8 cellular contexts compared by ENCODE assay signal in the genomic region with DNA sequence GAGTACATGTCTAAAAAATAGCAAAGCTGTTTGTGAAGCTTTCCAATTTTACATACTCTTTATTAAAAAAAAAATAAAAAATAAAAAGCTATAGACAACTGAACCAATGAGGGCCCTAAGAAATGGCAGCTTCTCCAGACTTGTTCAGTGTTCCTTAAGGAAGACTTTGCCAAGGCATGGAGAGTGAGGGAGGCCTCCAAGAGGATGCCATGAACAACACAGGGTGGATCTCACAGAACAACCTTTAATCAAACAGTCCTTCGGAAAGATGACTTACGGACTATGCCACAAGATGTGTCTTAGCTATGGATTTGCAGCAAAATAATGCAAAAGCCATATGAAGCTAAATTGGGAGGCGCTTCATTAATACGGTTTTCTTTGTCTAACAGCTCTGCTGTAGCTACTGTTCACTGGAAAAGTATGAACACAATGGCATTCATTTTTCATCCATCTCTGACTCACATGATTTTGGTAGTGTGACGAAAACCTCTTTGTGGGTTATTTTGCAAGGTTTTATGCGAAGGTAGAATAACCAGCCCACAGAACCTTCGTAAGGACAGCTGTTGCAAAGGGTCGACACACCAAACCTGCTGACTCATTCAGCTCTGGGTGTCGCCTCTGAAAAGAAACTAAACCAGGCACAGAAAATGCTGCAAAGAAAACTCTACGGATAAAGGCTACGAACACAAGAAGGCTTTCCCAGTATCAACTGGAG. TPM values are rescaled to one million over a fixed set of nuclear protein-coding genes. Genes with fewer than 3 reads are reported as not detected.
DNase-seq lines count a peak whose midpoint lies in the region; ATAC-seq and TF ChIP-seq lines count a peak whose summit lies in the region.

No MANE protein-coding gene starts in this region.

- H3K9me3 ChIP-seq in DND-41 (ENCODE audit: insufficient read depth, low read length, severe bottlenecking), result no peaks in the 10 kb centered on the region
- H3K9me3 ChIP-seq in RWPE2 (ENCODE audit: severe bottlenecking), result no peaks in the 10 kb centered on the region
- H3K9me3 ChIP-seq in thyroid gland, result no peaks in the 10 kb centered on the region

- no peak for TF ChIP-seq CTCF in DND-41 (IDR thresholded peaks at IDR 0.05; ENCODE audit: borderline replicate concordance, extremely low read depth, low read length, poor library complexity, severe bottlenecking)
- TF ChIP-seq CTCF in RWPE2 (IDR thresholded peaks at IDR 0.05; ENCODE audit: poor library complexity, severe bottlenecking), result no peak
- no peak for TF ChIP-seq CTCF in thyroid gland (IDR thresholded peaks at IDR 0.05)

- peak overlapping the region; percentile 2; the same call in 1 of the 2 replicates for H3K4me2 ChIP-seq in DND-41 (ENCODE audit: insufficient read depth, low read length)

- intact Hi-C loops in thyroid gland (cut with DNase I), result no loop called here

- H3K27me3 ChIP-seq in DND-41 (ENCODE audit: insufficient read depth, low read length, poor library complexity) (no peaks in the 10 kb centered on the region), RWPE2 (ENCODE audit: insufficient read depth, poor library complexity, severe bottlenecking) (no peaks in the 10 kb centered on the region), thyroid gland (no peaks in the 10 kb centered on the region)

- H3K27ac ChIP-seq in DND-41 (ENCODE audit: low read length), result no peak overlapping the region
- peak overlapping the region; percentile 88 for H3K27ac ChIP-seq in RWPE2 (ENCODE audit: poor library complexity, severe bottlenecking)
- H3K27ac ChIP-seq in thyroid gland, result no peak overlapping the region

- ATAC-seq in DND-41 (ENCODE audit: insufficient read depth, low read depth) (peak; percentile 91), RWPE2 (ENCODE audit: low read depth) (peak; percentile 89)

- no peak for TF ChIP-seq POLR2A in thyroid gland (IDR thresholded peaks at IDR 0.05)

- H3K4me1 ChIP-seq in DND-41 (ENCODE audit: insufficient read depth, low read length) (peaks cover 10% of the 10 kb centered on the region), RWPE2 (ENCODE audit: insufficient read depth, poor library complexity, severe bottlenecking) (peaks cover 34% of the 10 kb centered on the region), thyroid gland (peaks cover 0 to 3% of the 10 kb centered on the region in 2 donors)

- peak overlapping the region; percentile 62 for H2AFZ ChIP-seq in DND-41 (ENCODE audit: low read depth, low read length)

- DNase-seq in DND-41 (peak; percentile 64), HCEC 1CT (peak; percentile 71), RWPE2 (ENCODE audit: low spot score) (peak; percentile 84), hippocampal formation (lab: John Stamatoyannopoulos, UW) (peak; percentile 46 to 67), thyroid gland (no peak), DMS114 treated with DMSO at 0.1 percent for 48 hours (lab: John Stamatoyannopoulos, UW; ENCODE audit: unreplicated experiment) (no peak), occipital lobe (lab: John Stamatoyannopoulos, UW) (no peak)
- DNase-seq in stimulated activated CD4-positive, alpha-beta T cell treated with anti-CD3 and anti-CD28 coated beads, Interleukin-12 subunit alpha, Interleukin-12 subunit beta, amount 100 ng/mL, for 4 hours, result no peak

- 70 to 81% methylated on average over 11 of the region's 11 CpGs for WGBS in thyroid gland, 2 donors

- no peak overlapping the region for H3K4me3 ChIP-seq in DND-41 (ENCODE audit: low read depth in 1 of 2, low read length in 2 of 2)
- no peak overlapping the region for H3K4me3 ChIP-seq in RWPE2 (ENCODE audit: severe bottlenecking)
- no peak overlapping the region for H3K4me3 ChIP-seq in thyroid gland (replicated peaks in 1 of 3)

- no peak overlapping the region for H3K9ac ChIP-seq in DND-41 (ENCODE audit: low read depth, low read length)

- H3K79me2 ChIP-seq in DND-41 (ENCODE audit: insufficient read depth, low read length), result no peaks in the 10 kb centered on the region

- no peaks in the 10 kb centered on the region for H4K20me1 ChIP-seq in DND-41 (ENCODE audit: insufficient read depth, low read length)

- no peaks in the 10 kb centered on the region for H3K36me3 ChIP-seq in DND-41 (ENCODE audit: insufficient read depth, low read length)
- H3K36me3 ChIP-seq in RWPE2 (ENCODE audit: low read depth), result peaks cover 94% of the 10 kb centered on the region
- H3K36me3 ChIP-seq in thyroid gland, result no peaks in the 10 kb centered on the region

RNA-seq across cellular contexts. Expression of gene EFNB2, which starts 27.7 kb away (rescaled TPM):
- 10 to 100 TPM; 10.8 to 22.5 (median 17.0) TPM for total RNA-seq in thyroid gland
- total RNA-seq in occipital lobe, result 82.8 TPM

Comparison
In these comparisons a context has a peak if more than half of its experiments do, and no peak if none do; other contexts are left out.
1. DNase-seq: peak in DND-41 (single experiment), HCEC 1CT (single experiment), RWPE2 (single experiment) and hippocampal formation (2 of 2); none in stimulated activated CD4-positive, alpha-beta T cell treated with anti-CD3 and anti-CD28 coated beads, Interleukin-12 subunit alpha, Interleukin-12 subunit beta, amount 100 ng/mL, for 4 hours (single experiment), thyroid gland (0 of 2), DMS114 treated with DMSO at 0.1 percent for 48 hours (single experiment) and occipital lobe (single experiment).